Comparison of ENCODE assay signal across 3 cellular contexts in the genomic region with DNA sequence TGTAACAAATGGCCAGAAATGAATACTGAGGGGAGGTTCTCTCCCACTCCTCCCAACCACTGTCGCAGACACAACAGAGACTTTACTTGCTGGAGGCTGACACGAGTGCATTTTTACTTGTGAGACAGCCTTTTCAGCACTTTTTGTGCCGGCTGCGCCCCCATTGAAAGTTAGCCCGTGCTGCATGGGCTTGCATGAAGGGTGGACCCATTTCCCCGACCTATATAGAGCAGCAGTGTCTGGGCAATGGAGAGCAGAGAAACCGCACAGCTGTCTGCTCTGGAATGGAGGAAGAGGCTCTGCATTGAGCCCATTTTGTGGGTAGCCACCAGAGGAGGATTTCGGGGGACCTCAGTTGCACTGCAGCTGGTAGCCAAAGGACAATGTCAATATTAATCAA.
TF ChIP-seq lines count a peak whose summit lies in the region.

No MANE protein-coding gene starts in this region.

TF ChIP-seq in SK-N-SH treated with all-trans-retinoic acid at 6 μM for 48 hours, 23 proteins besides CTCF, POLR2A, EP300 and RAD21 (continued from another document):
- TF ChIP-seq, protein P1, sequence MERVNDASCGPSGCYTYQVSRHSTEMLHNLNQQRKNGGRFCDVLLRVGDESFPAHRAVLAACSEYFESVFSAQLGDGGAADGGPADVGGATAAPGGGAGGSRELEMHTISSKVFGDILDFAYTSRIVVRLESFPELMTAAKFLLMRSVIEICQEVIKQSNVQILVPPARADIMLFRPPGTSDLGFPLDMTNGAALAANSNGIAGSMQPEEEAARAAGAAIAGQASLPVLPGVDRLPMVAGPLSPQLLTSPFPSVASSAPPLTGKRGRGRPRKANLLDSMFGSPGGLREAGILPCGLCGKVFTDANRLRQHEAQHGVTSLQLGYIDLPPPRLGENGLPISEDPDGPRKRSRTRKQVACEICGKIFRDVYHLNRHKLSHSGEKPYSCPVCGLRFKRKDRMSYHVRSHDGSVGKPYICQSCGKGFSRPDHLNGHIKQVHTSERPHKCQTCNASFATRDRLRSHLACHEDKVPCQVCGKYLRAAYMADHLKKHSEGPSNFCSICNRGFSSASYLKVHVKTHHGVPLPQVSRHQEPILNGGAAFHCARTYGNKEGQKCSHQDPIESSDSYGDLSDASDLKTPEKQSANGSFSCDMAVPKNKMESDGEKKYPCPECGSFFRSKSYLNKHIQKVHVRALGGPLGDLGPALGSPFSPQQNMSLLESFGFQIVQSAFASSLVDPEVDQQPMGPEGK (CRISPR knock-in tag; IDR thresholded peaks at IDR 0.05; ENCODE audit: borderline replicate concordance), result no peak
- TF ChIP-seq, protein P2, sequence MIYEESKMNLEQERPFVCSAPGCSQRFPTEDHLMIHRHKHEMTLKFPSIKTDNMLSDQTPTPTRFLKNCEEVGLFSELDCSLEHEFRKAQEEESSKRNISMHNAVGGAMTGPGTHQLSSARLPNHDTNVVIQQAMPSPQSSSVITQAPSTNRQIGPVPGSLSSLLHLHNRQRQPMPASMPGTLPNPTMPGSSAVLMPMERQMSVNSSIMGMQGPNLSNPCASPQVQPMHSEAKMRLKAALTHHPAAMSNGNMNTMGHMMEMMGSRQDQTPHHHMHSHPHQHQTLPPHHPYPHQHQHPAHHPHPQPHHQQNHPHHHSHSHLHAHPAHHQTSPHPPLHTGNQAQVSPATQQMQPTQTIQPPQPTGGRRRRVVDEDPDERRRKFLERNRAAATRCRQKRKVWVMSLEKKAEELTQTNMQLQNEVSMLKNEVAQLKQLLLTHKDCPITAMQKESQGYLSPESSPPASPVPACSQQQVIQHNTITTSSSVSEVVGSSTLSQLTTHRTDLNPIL (CRISPR knock-in tag; IDR thresholded peaks at IDR 0.05; ENCODE audit: low read depth), result no peak
- no peak for TF ChIP-seq RARB (CRISPR knock-in tag; IDR thresholded peaks at IDR 0.05)
- no peak for TF ChIP-seq CSDC2 (CRISPR knock-in tag; IDR thresholded peaks at IDR 0.05)
- TF ChIP-seq BACH2 (CRISPR knock-in tag; IDR thresholded peaks at IDR 0.05; ENCODE audit: borderline replicate concordance), result no peak
- TF ChIP-seq, protein P3, sequence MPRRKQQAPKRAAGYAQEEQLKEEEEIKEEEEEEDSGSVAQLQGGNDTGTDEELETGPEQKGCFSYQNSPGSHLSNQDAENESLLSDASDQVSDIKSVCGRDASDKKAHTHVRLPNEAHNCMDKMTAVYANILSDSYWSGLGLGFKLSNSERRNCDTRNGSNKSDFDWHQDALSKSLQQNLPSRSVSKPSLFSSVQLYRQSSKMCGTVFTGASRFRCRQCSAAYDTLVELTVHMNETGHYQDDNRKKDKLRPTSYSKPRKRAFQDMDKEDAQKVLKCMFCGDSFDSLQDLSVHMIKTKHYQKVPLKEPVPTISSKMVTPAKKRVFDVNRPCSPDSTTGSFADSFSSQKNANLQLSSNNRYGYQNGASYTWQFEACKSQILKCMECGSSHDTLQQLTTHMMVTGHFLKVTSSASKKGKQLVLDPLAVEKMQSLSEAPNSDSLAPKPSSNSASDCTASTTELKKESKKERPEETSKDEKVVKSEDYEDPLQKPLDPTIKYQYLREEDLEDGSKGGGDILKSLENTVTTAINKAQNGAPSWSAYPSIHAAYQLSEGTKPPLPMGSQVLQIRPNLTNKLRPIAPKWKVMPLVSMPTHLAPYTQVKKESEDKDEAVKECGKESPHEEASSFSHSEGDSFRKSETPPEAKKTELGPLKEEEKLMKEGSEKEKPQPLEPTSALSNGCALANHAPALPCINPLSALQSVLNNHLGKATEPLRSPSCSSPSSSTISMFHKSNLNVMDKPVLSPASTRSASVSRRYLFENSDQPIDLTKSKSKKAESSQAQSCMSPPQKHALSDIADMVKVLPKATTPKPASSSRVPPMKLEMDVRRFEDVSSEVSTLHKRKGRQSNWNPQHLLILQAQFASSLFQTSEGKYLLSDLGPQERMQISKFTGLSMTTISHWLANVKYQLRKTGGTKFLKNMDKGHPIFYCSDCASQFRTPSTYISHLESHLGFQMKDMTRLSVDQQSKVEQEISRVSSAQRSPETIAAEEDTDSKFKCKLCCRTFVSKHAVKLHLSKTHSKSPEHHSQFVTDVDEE (CRISPR knock-in tag; IDR thresholded peaks at IDR 0.05), result no peak
- TF ChIP-seq GLIS3 (CRISPR knock-in tag; IDR thresholded peaks at IDR 0.05), result no peak
- TF ChIP-seq ZNF70 (CRISPR knock-in tag; IDR thresholded peaks at IDR 0.05), result no peak
- TF ChIP-seq ISL1 (CRISPR knock-in tag; IDR thresholded peaks at IDR 0.05), result no peak
- TF ChIP-seq ZC3H10 (CRISPR knock-in tag; IDR thresholded peaks at IDR 0.05), result no peak

TF ChIP-seq in SK-N-SH, 30 proteins besides CTCF, POLR2A, EP300 and RAD21 (continued from another document):
- TF ChIP-seq, protein P4, sequence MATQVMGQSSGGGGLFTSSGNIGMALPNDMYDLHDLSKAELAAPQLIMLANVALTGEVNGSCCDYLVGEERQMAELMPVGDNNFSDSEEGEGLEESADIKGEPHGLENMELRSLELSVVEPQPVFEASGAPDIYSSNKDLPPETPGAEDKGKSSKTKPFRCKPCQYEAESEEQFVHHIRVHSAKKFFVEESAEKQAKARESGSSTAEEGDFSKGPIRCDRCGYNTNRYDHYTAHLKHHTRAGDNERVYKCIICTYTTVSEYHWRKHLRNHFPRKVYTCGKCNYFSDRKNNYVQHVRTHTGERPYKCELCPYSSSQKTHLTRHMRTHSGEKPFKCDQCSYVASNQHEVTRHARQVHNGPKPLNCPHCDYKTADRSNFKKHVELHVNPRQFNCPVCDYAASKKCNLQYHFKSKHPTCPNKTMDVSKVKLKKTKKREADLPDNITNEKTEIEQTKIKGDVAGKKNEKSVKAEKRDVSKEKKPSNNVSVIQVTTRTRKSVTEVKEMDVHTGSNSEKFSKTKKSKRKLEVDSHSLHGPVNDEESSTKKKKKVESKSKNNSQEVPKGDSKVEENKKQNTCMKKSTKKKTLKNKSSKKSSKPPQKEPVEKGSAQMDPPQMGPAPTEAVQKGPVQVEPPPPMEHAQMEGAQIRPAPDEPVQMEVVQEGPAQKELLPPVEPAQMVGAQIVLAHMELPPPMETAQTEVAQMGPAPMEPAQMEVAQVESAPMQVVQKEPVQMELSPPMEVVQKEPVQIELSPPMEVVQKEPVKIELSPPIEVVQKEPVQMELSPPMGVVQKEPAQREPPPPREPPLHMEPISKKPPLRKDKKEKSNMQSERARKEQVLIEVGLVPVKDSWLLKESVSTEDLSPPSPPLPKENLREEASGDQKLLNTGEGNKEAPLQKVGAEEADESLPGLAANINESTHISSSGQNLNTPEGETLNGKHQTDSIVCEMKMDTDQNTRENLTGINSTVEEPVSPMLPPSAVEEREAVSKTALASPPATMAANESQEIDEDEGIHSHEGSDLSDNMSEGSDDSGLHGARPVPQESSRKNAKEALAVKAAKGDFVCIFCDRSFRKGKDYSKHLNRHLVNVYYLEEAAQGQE (IDR thresholded peaks at IDR 0.05; ENCODE audit: low read depth, low read length), result no peak

TF ChIP-seq in HCT116, 20 proteins besides CTCF, POLR2A, EP300 and RAD21 (continued from another document):
- TF ChIP-seq, protein P4 (IDR thresholded peaks at IDR 0.05; ENCODE audit: low read depth), result no peak
- TF ChIP-seq, protein P5, sequence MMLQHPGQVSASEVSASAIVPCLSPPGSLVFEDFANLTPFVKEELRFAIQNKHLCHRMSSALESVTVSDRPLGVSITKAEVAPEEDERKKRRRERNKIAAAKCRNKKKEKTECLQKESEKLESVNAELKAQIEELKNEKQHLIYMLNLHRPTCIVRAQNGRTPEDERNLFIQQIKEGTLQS (IDR thresholded peaks at IDR 0.05), result no peak
- TF ChIP-seq ZNF274 (IDR thresholded peaks at IDR 0.05; ENCODE audit: low read depth, low read length) (no peak), JUND (IDR thresholded peaks at IDR 0.05) (no peak), ELF1 (IDR thresholded peaks at IDR 0.05; ENCODE audit: borderline replicate concordance, low read depth) (no peak), EZH2 (IDR thresholded peaks at IDR 0.05) (no peak), EGR1 (IDR thresholded peaks at IDR 0.05; ENCODE audit: low read depth) (no peak), EZH2phosphoT487 (IDR thresholded peaks at IDR 0.05; ENCODE audit: borderline replicate concordance) (no peak), POLR2AphosphoS5 (IDR thresholded peaks at IDR 0.05; ENCODE audit: low read depth, low read length) (no peak), YY1 (IDR thresholded peaks at IDR 0.05; ENCODE audit: extremely low read depth, insufficient replicate concordance, low read depth, low read length) (no peak), SP1 (IDR thresholded peaks at IDR 0.05; ENCODE audit: low read depth) (no peak), SRF (IDR thresholded peaks at IDR 0.05; ENCODE audit: low read depth) (no peak)
